Comparison of ENCODE assay signal across 26 cellular contexts in genomic region chr1:38025664-38026063, GRCh38. TPM values are rescaled to one million over a fixed set of nuclear protein-coding genes. Genes with fewer than 3 reads are reported as not detected.
DNase-seq lines count a peak whose midpoint lies in the region; FAIRE-seq and TF ChIP-seq lines count a peak whose summit lies in the region.
"Had no signal": no experiment of that assay in that cellular context is flagged by ENCODE, and none has a peak within 500 bp of the region (broad histone marks: within the 10 kb centered on the region; RNA-seq: fewer than 3 reads in every experiment).

No MANE protein-coding gene starts in this region.

- no peak for FAIRE-seq in bronchial epithelial cell (lab: Jason Lieb, UNC)
- no peak for FAIRE-seq in GM19239 (lab: Jason Lieb, UNC)
- FAIRE-seq: endometrium had no signal

- CTCF ChIA-PET in A673 (lab: Charles Lee) = interaction anchor here (0.6 to 3.1 kb wide), 3 partner anchors 46 to 809 kb away, joined by 5 to 14 read pairs (median 10); no protein-coding TSS in a partner anchor

- no peak overlapping the region for H3K4me3 ChIP-seq in A673 (ENCODE audit: low read depth, low read length, poor library complexity, severe bottlenecking)
- no peak overlapping the region for H3K4me3 ChIP-seq in H7 (ENCODE audit: insufficient read depth, low read depth, low read length)
- no peak overlapping the region for H3K4me3 ChIP-seq in bronchial epithelial cell (ENCODE audit: low read depth, low read length)
- no peak overlapping the region for H3K4me3 ChIP-seq in tibial nerve
- H3K4me3 ChIP-seq: dorsolateral prefrontal cortex, hepatocyte, lung, vagina had no signal

- no TSS peak for BruUV-seq in A673 (replicated peaks; lab: Mats Ljungman, UMichigan)

- TF ChIP-seq CTCF in A673 (conservative IDR thresholded peaks at IDR 0.05; ENCODE audit: low read depth, low read length) (no peak), bronchial epithelial cell (IDR thresholded peaks at IDR 0.05; ENCODE audit: insufficient read depth, low read length, severe bottlenecking) (no peak), tibial nerve (IDR thresholded peaks at IDR 0.05) (no peak)

- intact Hi-C loops in A673 (cut with micrococcal nuclease; ENCODE audit: unreplicated experiment) = loop anchor here (2.0 to 10.0 kb wide), 4 partner anchors 269 to 809 kb away; no protein-coding TSS in a partner anchor
- intact Hi-C loops in posterior vena cava (cut with DNase I) = loop anchor here in 1 of 2 donors (10.0 kb wide), 1 partner anchor 809 kb away; no protein-coding TSS in a partner anchor

- no peaks in the 10 kb centered on the region for H3K9me3 ChIP-seq in A673 (ENCODE audit: low read depth, low read length, poor library complexity, severe bottlenecking)
- H3K9me3 ChIP-seq in tibial nerve = no peaks in the 10 kb centered on the region
- H3K9me3 ChIP-seq: BE2C, vagina had no signal

- DNase-seq in A673 (ENCODE audit: low spot score) (no peak), H7 (peak; percentile 15), bronchial epithelial cell (ENCODE audit: low read depth) (peak; percentile 27), posterior vena cava (ENCODE audit: low spot score) (peak; percentile 12), DMS 273 (lab: John Stamatoyannopoulos, UW; ENCODE audit: unreplicated experiment) (no peak), tibial nerve (ENCODE audit: low spot score in 2 of 2) (no peak), GM19239 (ENCODE audit: insufficient read length, low spot score) (no peak), NCI-H2081 (lab: John Stamatoyannopoulos, UW) (no peak)
- DNase-seq: activated B cell treated with CpG ODN at 0.5 μM for 24 hours; activated naive CD4-positive, alpha-beta T cell treated with Interleukin-2 at 50 U/mL for 16 hours; BE2C; dorsolateral prefrontal cortex; MV-4-11; naive thymus-derived CD8-positive, alpha-beta T cell; NCI-H1436 treated with DMSO at 0.1 percent for 48 hours; NCI-H446 treated with DMSO at 0.1 percent for 48 hours; retina; RPMI8226; stimulated activated CD4-positive, alpha-beta T cell treated with anti-CD3 and anti-CD28 coated beads, Interleukin-1b, Interleukin-23, amount 100 ng/mL, for 48 hours; stimulated activated naive CD8-positive, alpha-beta T cell treated with anti-CD3 and anti-CD28 coated beads, Interleukin-15, amount 100 ng/mL, for 72 hours had no signal

- TF ChIP-seq EP300 in tibial nerve (IDR thresholded peaks at IDR 0.05) = no peak

- 76 to 78% methylated on average over 6 of the region's 6 CpGs for WGBS in tibial nerve, 2 donors

- POLR2A ChIA-PET in A673 (lab: Charles Lee; ENCODE audit: low non-redundant PET) = interaction anchor here (1.0 kb wide), 1 partner anchor 21 kb away, joined by 7 read pairs; the partner anchor contains the start of gene POU3F1

- TF ChIP-seq POLR2A in tibial nerve (IDR thresholded peaks at IDR 0.05) = no peak

- H3K4me1 ChIP-seq in A673 (ENCODE audit: insufficient read depth, low read length, poor library complexity, severe bottlenecking) (peaks cover 75% of the 10 kb centered on the region), tibial nerve (peaks cover 0 to 38% (median 26%) of the 10 kb centered on the region in 4 donors)

- H3K36me3 ChIP-seq in A673 (ENCODE audit: insufficient read depth, low read length, poor library complexity, severe bottlenecking) (peaks cover 48% of the 10 kb centered on the region), H7 (replicated peaks; ENCODE audit: control insufficient read depth, insufficient read depth, low read length) (peaks cover 31% of the 10 kb centered on the region), bronchial epithelial cell (ENCODE audit: control insufficient read depth, insufficient read depth, low read length) (peaks cover 5% of the 10 kb centered on the region), tibial nerve (peaks cover 10 to 62% (median 13%) of the 10 kb centered on the region in 3 donors)
- H3K36me3 ChIP-seq: BE2C had no signal

- H3K27ac ChIP-seq in A673 (ENCODE audit: low read depth, low read length, poor library complexity, severe bottlenecking) (peak overlapping the region; percentile 95), tibial nerve (peak overlapping the region in 2 of 4 donors; percentile 1 to 95)
- H3K27ac ChIP-seq: hepatocyte, vagina had no signal

- no peaks in the 10 kb centered on the region for H3K27me3 ChIP-seq in A673 (replicated peaks; ENCODE audit: insufficient read depth, low read depth, low read length, poor library complexity)
- H3K27me3 ChIP-seq in H7 (ENCODE audit: control insufficient read depth, insufficient read depth, low read length) = no peaks in the 10 kb centered on the region
- no peaks in the 10 kb centered on the region for H3K27me3 ChIP-seq in bronchial epithelial cell (ENCODE audit: control insufficient read depth, insufficient read depth, low read length)
- no peaks in the 10 kb centered on the region for H3K27me3 ChIP-seq in tibial nerve
- H3K27me3 ChIP-seq: BE2C, dorsolateral prefrontal cortex, hepatocyte, vagina had no signal

RNA-seq across cellular contexts. Expression of gene UTP11, which starts 13.1 kb away (rescaled TPM):
- total RNA-seq in A673 (2021) = 109 and 113 TPM in 2 replicates
- 70.5 and 87.7 TPM in 2 replicates for total RNA-seq in H7 (2014; rRNA removed; shearing (Covaris generic))
- 20.5 and 20.9 TPM in 2 replicates for total RNA-seq in bronchial epithelial cell
- total RNA-seq in posterior vena cava = 10 to 100 TPM; 45.6 to 61.4 TPM
- total RNA-seq in tibial nerve = 10 to 100 TPM; 16.5 to 36.8 (median 25.7) TPM

RNA-seq across cellular contexts. Expression of gene FHL3, which starts 20.4 kb away (rescaled TPM):
- total RNA-seq in A673 (2021) (89.5 and 106 TPM in 2 replicates), bronchial epithelial cell (2.6 and 6.7 TPM in 2 replicates), posterior vena cava (10 to 100 TPM; 55.6 to 80.7 TPM), tibial nerve (10 to 100 TPM; 25.1 to 32.7 (median 26.6) TPM)
- total RNA-seq in H7 (2014; rRNA removed; shearing (Covaris generic)) = 51.5 and 54.8 TPM in 2 replicates

RNA-seq across cellular contexts. Expression of gene POU3F1, which starts 20.9 kb away (rescaled TPM):
- total RNA-seq in A673 (2021) = 83.3 and 92.9 TPM in 2 replicates
- 2.9 and 4.8 TPM in 2 replicates for total RNA-seq in H7 (2014; rRNA removed; shearing (Covaris generic))
- under 0.01 and 0.13 TPM in 2 replicates for total RNA-seq in bronchial epithelial cell
- total RNA-seq in posterior vena cava = under 1 TPM; 0.28 to 0.29 TPM
- total RNA-seq in tibial nerve = 10 to 100 TPM; 11.6 to 53.4 (median 24.8) TPM
- total RNA-seq: cerebellum, hepatocyte, LHCN-M2, vagina had no signal

RNA-seq across cellular contexts. Expression of gene SF3A3, which starts 35.8 kb away (rescaled TPM):
- total RNA-seq in A673 (2021) (184 and 194 TPM in 2 replicates), bronchial epithelial cell (83.2 and 90.6 TPM in 2 replicates), posterior vena cava (10 to 100 TPM; 42.7 to 48.6 TPM), tibial nerve (10 to 100 TPM; 51.0 to 67.8 (median 62.8) TPM)
- 181 and 196 TPM in 2 replicates for total RNA-seq in H7 (2014; rRNA removed; shearing (Covaris generic))

Comparison
In these comparisons a context has a peak if more than half of its experiments do, and no peak if none do; other contexts are left out.
1. DNase-seq: peak in H7 (single experiment), bronchial epithelial cell (single experiment) and posterior vena cava (single experiment); none in A673 (single experiment), DMS 273 (single experiment), tibial nerve (0 of 2), GM19239 (single experiment) and NCI-H2081 (0 of 2).